Comparison of ENCODE assay signal across 31 cellular contexts in genomic region chr19:20044663-20045062, GRCh38.
"Had no signal": no experiment of that assay in that cellular context is flagged by ENCODE, and none has a peak within 500 bp of the region (broad histone marks: within the 10 kb centered on the region; RNA-seq: fewer than 3 reads in every experiment).

No MANE protein-coding gene starts in this region.

- H3K27me3 ChIP-seq: breast epithelium, colonic mucosa, dorsolateral prefrontal cortex, gastrocnemius medialis, neutrophil, uterus had no signal

- H3K4me1 Mint-ChIP-seq: activated B cell treated with CpG ODN at 0.5 μM for 24 hours; activated CD8-positive, alpha-beta memory T cell treated with anti-CD3 and anti-CD28 coated beads, Interleukin-2, amount 10 ng/mL, durations not matched to agents 7 days and 5 days; stimulated activated effector memory CD8-positive, alpha-beta T cell treated with anti-CD3 and anti-CD28 coated beads, Interleukin-12 subunit alpha, Interleukin-12 subunit beta, amount 100 ng/mL, for 72 hours had no signal

- H3K9me3 ChIP-seq: breast epithelium, colonic mucosa, gastrocnemius medialis, lower lobe of right lung, uterus had no signal

- H3K9me3 Mint-ChIP-seq: activated B cell treated with CpG ODN at 0.5 μM for 24 hours; activated CD8-positive, alpha-beta T cell treated with anti-CD3 and anti-CD28 coated beads for 36 hours; natural killer cell treated with Interleukin-12 subunit alpha and Interleukin-12 subunit beta and Interleukin-15 and Interleukin-18, amount 100 ng/mL, for 72 hours; stimulated activated effector memory CD8-positive, alpha-beta T cell treated with anti-CD3 and anti-CD28 coated beads, Interleukin-12 subunit alpha, Interleukin-12 subunit beta, amount 100 ng/mL, for 72 hours; type B pancreatic cell had no signal

- H3K36me3 Mint-ChIP-seq: natural killer cell treated with Interleukin-12 subunit alpha and Interleukin-12 subunit beta and Interleukin-15 and Interleukin-18, amount 100 ng/mL, for 72 hours; stimulated activated effector memory CD8-positive, alpha-beta T cell treated with anti-CD3 and anti-CD28 coated beads, Interleukin-12 subunit alpha, Interleukin-12 subunit beta, amount 100 ng/mL, for 72 hours; type B pancreatic cell had no signal

- H3K36me3 ChIP-seq: breast epithelium, colonic mucosa, gastrocnemius medialis, lower lobe of right lung, neutrophil, uterus had no signal

- H3K4me3 Mint-ChIP-seq: activated B cell treated with CpG ODN at 0.5 μM for 24 hours; activated CD8-positive, alpha-beta memory T cell treated with anti-CD3 and anti-CD28 coated beads, Interleukin-2, amount 10 ng/mL, durations not matched to agents 7 days and 5 days; activated CD8-positive, alpha-beta T cell treated with anti-CD3 and anti-CD28 coated beads for 36 hours; natural killer cell treated with Interleukin-12 subunit alpha and Interleukin-12 subunit beta and Interleukin-15 and Interleukin-18, amount 100 ng/mL, for 72 hours; stimulated activated effector memory CD8-positive, alpha-beta T cell treated with anti-CD3 and anti-CD28 coated beads, Interleukin-12 subunit alpha, Interleukin-12 subunit beta, amount 100 ng/mL, for 72 hours; stimulated activated naive CD8-positive, alpha-beta T cell treated with anti-CD3 and anti-CD28 coated beads, Interleukin-15, Interleukin-2, amounts not matched to agents 100 ng/mL and 50 ng/mL, for 24 hours; type B pancreatic cell had no signal

- H3K27ac ChIP-seq: breast epithelium, colonic mucosa, dorsolateral prefrontal cortex, lower lobe of right lung, neutrophil had no signal

- H3K27me3 Mint-ChIP-seq: activated B cell treated with CpG ODN at 0.5 μM for 24 hours; progenitor cell of endocrine pancreas; stimulated activated naive CD8-positive, alpha-beta T cell treated with anti-CD3 and anti-CD28 coated beads, Interleukin-15, Interleukin-2, amounts not matched to agents 100 ng/mL and 50 ng/mL, for 24 hours had no signal

- H3K4me3 ChIP-seq: breast epithelium, colonic mucosa, dorsolateral prefrontal cortex, gastrocnemius medialis, lower lobe of right lung, uterus had no signal

- ATAC-seq: activated CD8-positive, alpha-beta memory T cell treated with anti-CD3 and anti-CD28 coated beads, Interleukin-2, amount 10 ng/mL, durations not matched to agents 7 days and 5 days; activated CD8-positive, alpha-beta T cell treated with anti-CD3 and anti-CD28 coated beads for 36 hours; activated naive CD4-positive, alpha-beta T cell treated with anti-CD3 and anti-CD28 coated beads, Interleukin-2, amount 50 U/mL, for 72 hours; lower lobe of right lung; natural killer cell treated with Interleukin-12 subunit alpha and Interleukin-12 subunit beta and Interleukin-15 and Interleukin-18, amount 100 ng/mL, for 72 hours; sciatic nerve; stimulated activated effector memory CD8-positive, alpha-beta T cell treated with anti-CD3 and anti-CD28 coated beads, Interleukin-12 subunit alpha, Interleukin-12 subunit beta, amount 100 ng/mL, for 72 hours had no signal

- DNase-seq: activated B cell treated with CpG ODN at 0.5 μM for 24 hours; activated CD4-positive, alpha-beta T cell treated with anti-CD3 and anti-CD28 coated beads, Interleukin-2, amount 50 U/mL, for 1 hour; activated CD8-positive, alpha-beta memory T cell treated with anti-CD3 and anti-CD28 coated beads, Interleukin-2, amount 10 ng/mL, durations not matched to agents 7 days and 5 days; activated CD8-positive, alpha-beta T cell treated with anti-CD3 and anti-CD28 coated beads for 36 hours; activated naive CD4-positive, alpha-beta T cell; activated T-cell treated with anti-CD3 and anti-CD28 coated beads, Interleukin-2, amount 50 U/mL, for 48 hours; cerebellar nuclear complex; colonic mucosa; dorsolateral prefrontal cortex; effector memory CD4-positive, alpha-beta T cell; erythroblast; glutamatergic neuron; hippocampal formation; kidney; lower lobe of right lung; mesenchymal stem cell; small intestine; stimulated activated CD4-positive, alpha-beta T cell treated with anti-CD3 and anti-CD28 coated beads, Interleukin-4, amount 100 ng/mL, for 24 hours; T-helper 2 cell had no signal

- H3K4me1 ChIP-seq: breast epithelium, colonic mucosa, uterus had no signal

- H3K27ac Mint-ChIP-seq: activated B cell treated with CpG ODN at 0.5 μM for 24 hours; activated CD8-positive, alpha-beta memory T cell treated with anti-CD3 and anti-CD28 coated beads, Interleukin-2, amount 10 ng/mL, durations not matched to agents 7 days and 5 days; activated CD8-positive, alpha-beta T cell treated with anti-CD3 and anti-CD28 coated beads for 36 hours; activated naive CD4-positive, alpha-beta T cell treated with anti-CD3 and anti-CD28 coated beads, Interleukin-2, amount 50 U/mL, for 72 hours; activated T-helper 2 cell treated with anti-CD3 and anti-CD28 coated beads, Interferon-gamma antibody, Interleukin-2, Interleukin-4, amounts not matched to agents 10 μg/mL and 5 μg/mL and 100 μg/mL, durations not matched to agents 14 hours and 24 hours and 36 hours; natural killer cell treated with Interleukin-12 subunit alpha and Interleukin-12 subunit beta and Interleukin-15 and Interleukin-18, amount 100 ng/mL, for 72 hours; progenitor cell of endocrine pancreas; stimulated activated effector memory CD8-positive, alpha-beta T cell treated with anti-CD3 and anti-CD28 coated beads, Interleukin-12 subunit alpha, Interleukin-12 subunit beta, amount 100 ng/mL, for 72 hours; stimulated activated naive CD8-positive, alpha-beta T cell treated with anti-CD3 and anti-CD28 coated beads, Interleukin-15, Interleukin-2, amounts not matched to agents 100 ng/mL and 50 ng/mL, for 24 hours; type B pancreatic cell had no signal
